In genomic region chr5:122882836-122883235, GRCh38 we compare ENCODE assay signal across 12 cellular contexts. TPM values are rescaled to one million over a fixed set of nuclear protein-coding genes. Genes with fewer than 3 reads are reported as not detected.
DNase-seq lines count a peak whose midpoint lies in the region; ATAC-seq, FAIRE-seq and TF ChIP-seq lines count a peak whose summit lies in the region.
"Had no signal": no experiment of that assay in that cellular context is flagged by ENCODE, and none has a peak within 500 bp of the region (broad histone marks: within the 10 kb centered on the region; RNA-seq: fewer than 3 reads in every experiment).

No MANE protein-coding gene starts in this region.

- intact Hi-C loops in activated CD4-positive, alpha-beta memory T cell treated with anti-CD3 and anti-CD28 coated beads for 36 hours (cut with micrococcal nuclease) = loop anchor here (1.0 to 5.0 kb wide), 3 partner anchors 19 to 701 kb away; partner anchors contain the start of gene SNX24
- intact Hi-C loops in GM12878 (cut with micrococcal nuclease; ENCODE audit: unreplicated experiment) = no loop called here

- no peak overlapping the region for H3K56ac ChIP-seq in H9 (ENCODE audit: insufficient read length, low read depth, low read length)

- H3K4me3 ChIP-seq in GM12878 (no peak overlapping the region), retinal pigment epithelial cell (ENCODE audit: low read length) (no peak overlapping the region)
- H3K4me3 ChIP-seq: SJCRH30, upper lobe of left lung had no signal

- H2BK120ac ChIP-seq in H9 (ENCODE audit: low read depth, low read length, poor library complexity, severe bottlenecking) = no peak overlapping the region

- no peak overlapping the region for H3K18ac ChIP-seq in H9 (ENCODE audit: insufficient read length, low read depth, low read length)

- SMC1A ChIA-PET in GM12878 (lab: Charles Lee; ENCODE audit: uncharacterized antibody, unreplicated experiment) = interaction anchor here (1.3 kb wide), 1 partner anchor 68 kb away, joined by 3 read pairs; no protein-coding TSS in a partner anchor

- in situ Hi-C loops in GM12878 (cut with MboI) = no loop called here

- ATAC-seq in HG03457 (IDR thresholded peaks at IDR 0.05; ENCODE audit: unreplicated experiment) (peak; percentile 46), GM12878 (peak; percentile 61; the same call in 2 of the 3 replicates), GM19397 (IDR thresholded peaks at IDR 0.05; ENCODE audit: unreplicated experiment) (no peak)

- no peak for TF ChIP-seq RAD21 in GM12878 (IDR thresholded peaks at IDR 0.05; ENCODE audit: insufficient read depth, low read depth, low read length)

- TF ChIP-seq CTCF in GM12878 (IDR thresholded peaks at IDR 0.05 in 2 of 3, conservative IDR thresholded peaks at IDR 0.05 in 1 of 3; ENCODE audit: control insufficient read depth in 2 of 3, extremely low read depth in 1 of 3, insufficient read depth in 1 of 3, low read depth in 3 of 3, low read length in 3 of 3) (no peak), retinal pigment epithelial cell (conservative IDR thresholded peaks at IDR 0.05; ENCODE audit: low read depth, low read length) (no peak), H9 (conservative IDR thresholded peaks at IDR 0.05) (no peak)

- no peaks in the 10 kb centered on the region for H3K79me1 ChIP-seq in H9 (ENCODE audit: insufficient read depth, low read depth, low read length, poor library complexity, severe bottlenecking)

- no peak overlapping the region for H3K23ac ChIP-seq in H9 (ENCODE audit: insufficient read length, low read depth, low read length)

- H3K36me3 Mint-ChIP-seq in activated CD4-positive, alpha-beta memory T cell treated with anti-CD3 and anti-CD28 coated beads for 36 hours = no peaks in the 10 kb centered on the region
- no peaks in the 10 kb centered on the region for H3K36me3 Mint-ChIP-seq in activated CD4-positive, alpha-beta memory T cell treated with anti-CD3 and anti-CD28 coated beads, Interleukin-2, amount 10 ng/mL, durations not matched to agents 7 days and 5 days (ENCODE audit: low read depth)
- peaks cover 0 to 7% (median 4%) of the 10 kb centered on the region in 3 experiments; a peak in 6 of 7 replicates for H3K36me3 Mint-ChIP-seq in H9 (ENCODE audit: insufficient read depth in 1 of 3, low read depth in 3 of 3)

- H3K4me2 ChIP-seq in GM12878 (ENCODE audit: control insufficient read depth, insufficient read depth) (no peak overlapping the region), H9 (ENCODE audit: insufficient read depth, insufficient read length, low read length) (no peak overlapping the region)

- H3K4me1 ChIP-seq in GM12878 (ENCODE audit: control insufficient read depth, insufficient read depth, low read length) = no peaks in the 10 kb centered on the region
- H3K4me1 ChIP-seq in H9 (ENCODE audit: insufficient read depth, low read length) = no peaks in the 10 kb centered on the region; the same call in 1 of the 2 replicates
- H3K4me1 ChIP-seq: SJCRH30 had no signal

- BruUV-seq in GM12878 (replicated peaks; lab: Mats Ljungman, UMichigan) = no TSS peak

- H3K4me3 Mint-ChIP-seq in activated CD4-positive, alpha-beta memory T cell treated with anti-CD3 and anti-CD28 coated beads for 36 hours = no peak overlapping the region
- no peak overlapping the region for H3K4me3 Mint-ChIP-seq in activated CD4-positive, alpha-beta memory T cell treated with anti-CD3 and anti-CD28 coated beads, Interleukin-2, amount 10 ng/mL, durations not matched to agents 7 days and 5 days
- no peak overlapping the region for H3K4me3 Mint-ChIP-seq in H9
- H3K4me3 Mint-ChIP-seq: central memory CD8-positive, alpha-beta T cell had no signal

- RAD21 ChIA-PET in GM12878 (lab: Charles Lee; ENCODE audit: unreplicated experiment) = no interaction called here

- WGBS in GM12878 (ENCODE audit: insufficient coverage, insufficient replicate concordance, low lambda C conversion rate, missing lambda C conversion rate) = 0% methylated on average over 3 of the region's 3 CpGs
- no CpG with 5 or more reads among the region's 3 CpGs for WGBS in H9 (ENCODE audit: extremely low coverage, insufficient read length, low lambda C conversion rate)

- no peak for TF ChIP-seq POLR2A in GM12878 (IDR thresholded peaks at IDR 0.05; ENCODE audit: low read depth, low read length)

- no peak overlapping the region for H4K8ac ChIP-seq in H9 (replicated peaks; ENCODE audit: insufficient read length, low read depth, low read length)

- H3K9ac ChIP-seq in GM12878 (ENCODE audit: control insufficient read depth, insufficient read depth, low read length) (no peak overlapping the region), H9 (ENCODE audit: extremely low read depth, insufficient read length, low read length) (no peak overlapping the region)

- no peak overlapping the region for H2BK12ac ChIP-seq in H9 (ENCODE audit: insufficient read length, low read depth, low read length)

- H3K9me3 ChIP-seq in GM12878 (replicated peaks; ENCODE audit: control insufficient read depth, insufficient read depth, low read length) = no peaks in the 10 kb centered on the region; the same call in 2 of the 3 replicates
- no peaks in the 10 kb centered on the region for H3K9me3 ChIP-seq in H9 (ENCODE audit: control insufficient read depth, low read depth, low read length)
- H3K9me3 ChIP-seq: SJCRH30, upper lobe of left lung had no signal

- H3K14ac ChIP-seq in H9 (ENCODE audit: insufficient read depth, low read length) = no peak overlapping the region

- H3K27ac Mint-ChIP-seq in activated CD4-positive, alpha-beta memory T cell treated with anti-CD3 and anti-CD28 coated beads for 36 hours = no peak overlapping the region
- H3K27ac Mint-ChIP-seq in activated CD4-positive, alpha-beta memory T cell treated with anti-CD3 and anti-CD28 coated beads, Interleukin-2, amount 10 ng/mL, durations not matched to agents 7 days and 5 days = no peak overlapping the region
- no peak overlapping the region for H3K27ac Mint-ChIP-seq in H9

- H3K36me3 ChIP-seq in GM12878 (ENCODE audit: control insufficient read depth in 2 of 2, insufficient read depth in 2 of 2, low read length in 1 of 2) = no peaks in the 10 kb centered on the region
- H3K36me3 ChIP-seq: SJCRH30, upper lobe of left lung had no signal

- H3K27ac ChIP-seq in GM12878 (ENCODE audit: control insufficient read depth, insufficient read depth) = no peak overlapping the region
- H3K27ac ChIP-seq in H9 (ENCODE audit: insufficient read length, low read depth, low read length) = no peak overlapping the region
- H3K27ac ChIP-seq: SJCRH30, upper lobe of left lung had no signal

- H2BK15ac ChIP-seq in H9 (ENCODE audit: low read depth, low read length) = no peak overlapping the region

- H3K4me1 Mint-ChIP-seq in activated CD4-positive, alpha-beta memory T cell treated with anti-CD3 and anti-CD28 coated beads for 36 hours (ENCODE audit: low read depth) = peaks cover 5% of the 10 kb centered on the region
- H3K4me1 Mint-ChIP-seq in activated CD4-positive, alpha-beta memory T cell treated with anti-CD3 and anti-CD28 coated beads, Interleukin-2, amount 10 ng/mL, durations not matched to agents 7 days and 5 days = peaks cover 7% of the 10 kb centered on the region
- peaks cover 17 to 19% of the 10 kb centered on the region in 2 experiments for H3K4me1 Mint-ChIP-seq in H9
- H3K4me1 Mint-ChIP-seq: central memory CD8-positive, alpha-beta T cell had no signal

- CTCF ChIA-PET in activated CD4-positive, alpha-beta memory T cell treated with anti-CD3 and anti-CD28 coated beads for 36 hours (lab: Charles Lee) = interaction anchor here (0.6 to 1.1 kb wide), 3 partner anchors 24 to 541 kb away, joined by 3 to 4 read pairs (median 3); no protein-coding TSS in a partner anchor
- CTCF ChIA-PET in activated CD4-positive, alpha-beta memory T cell treated with anti-CD3 and anti-CD28 coated beads, Interleukin-2, amount 10 ng/mL, durations not matched to agents 7 days and 5 days (lab: Charles Lee) = interaction anchor here (0.9 kb wide), 1 partner anchor 38 kb away, joined by 3 read pairs; no protein-coding TSS in a partner anchor
- CTCF ChIA-PET in GM12878 (lab: Yijun Ruan, JAX) = no interaction called here

- H3K27me3 Mint-ChIP-seq in activated CD4-positive, alpha-beta memory T cell treated with anti-CD3 and anti-CD28 coated beads for 36 hours = no peaks in the 10 kb centered on the region
- no peaks in the 10 kb centered on the region for H3K27me3 Mint-ChIP-seq in activated CD4-positive, alpha-beta memory T cell treated with anti-CD3 and anti-CD28 coated beads, Interleukin-2, amount 10 ng/mL, durations not matched to agents 7 days and 5 days
- H3K27me3 Mint-ChIP-seq in H9 (ENCODE audit: low read depth) = no peaks in the 10 kb centered on the region
- H3K27me3 Mint-ChIP-seq: central memory CD8-positive, alpha-beta T cell had no signal

- H4K20me1 ChIP-seq in GM12878 (ENCODE audit: control insufficient read depth, insufficient read depth) (no peaks in the 10 kb centered on the region), H9 (ENCODE audit: control insufficient read depth, insufficient read depth, insufficient read length) (no peaks in the 10 kb centered on the region)

- no peak for TF ChIP-seq EP300 in GM12878 (IDR thresholded peaks at IDR 0.05; ENCODE audit: borderline replicate concordance in 1 of 2, control insufficient read depth in 1 of 2, low read depth in 2 of 2, low read length in 2 of 2)

- H2BK5ac ChIP-seq in H9 (ENCODE audit: insufficient read length, low read length) = no peak overlapping the region

- no peak for FAIRE-seq in GM12878 (lab: Jason Lieb, UNC)
- FAIRE-seq in urothelium cell line (lab: Jason Lieb, UNC) = no peak

- H3K79me2 ChIP-seq in GM12878 (ENCODE audit: control insufficient read depth, insufficient read depth, low read length) (no peaks in the 10 kb centered on the region), H9 (ENCODE audit: insufficient read depth, low read length) (no peaks in the 10 kb centered on the region)

- H3K27me3 ChIP-seq in GM12878 (replicated peaks in 1 of 2; ENCODE audit: control insufficient read depth in 2 of 2, insufficient read depth in 2 of 2, low read length in 1 of 2) (no peaks in the 10 kb centered on the region), H9 (ENCODE audit: insufficient read depth, low read length) (no peaks in the 10 kb centered on the region)
- H3K27me3 ChIP-seq: SJCRH30, upper lobe of left lung had no signal

- no peak overlapping the region for H4K91ac ChIP-seq in H9 (ENCODE audit: insufficient read length, low read depth, low read length)

- POLR2A ChIA-PET in activated CD4-positive, alpha-beta memory T cell treated with anti-CD3 and anti-CD28 coated beads for 36 hours (lab: Charles Lee) = interaction anchor here (0.6 to 1.0 kb wide), 2 partner anchors 18 to 127 kb away, joined by 5 to 6 read pairs; no protein-coding TSS in a partner anchor
- POLR2A ChIA-PET in activated CD4-positive, alpha-beta memory T cell treated with anti-CD3 and anti-CD28 coated beads, Interleukin-2, amount 10 ng/mL, durations not matched to agents 7 days and 5 days (lab: Charles Lee) = no interaction called here
- POLR2A ChIA-PET in GM12878 (lab: Charles Lee) = no interaction called here

- no peak overlapping the region for H3T11ph ChIP-seq in H9 (ENCODE audit: low read length)

- H2AFZ ChIP-seq in GM12878 (ENCODE audit: control insufficient read depth, low read depth, low read length) (peak overlapping the region; percentile 6; the same call in 1 of the 2 replicates), H9 (ENCODE audit: low read length) (no peak overlapping the region)

- H2BK20ac ChIP-seq in H9 (ENCODE audit: low read depth, low read length, poor library complexity, severe bottlenecking) = no peak overlapping the region

- H3K4ac ChIP-seq in H9 (ENCODE audit: low read depth, low read length) = no peak overlapping the region

- H4K5ac ChIP-seq in H9 (ENCODE audit: insufficient read length, low read depth, low read length) = no peak overlapping the region

- no peaks in the 10 kb centered on the region for H3K23me2 ChIP-seq in H9 (ENCODE audit: insufficient read length, low read depth, low read length, poor library complexity, severe bottlenecking)

- peaks cover 3% of the 10 kb centered on the region for H3K9me3 Mint-ChIP-seq in activated CD4-positive, alpha-beta memory T cell treated with anti-CD3 and anti-CD28 coated beads for 36 hours
- H3K9me3 Mint-ChIP-seq in activated CD4-positive, alpha-beta memory T cell treated with anti-CD3 and anti-CD28 coated beads, Interleukin-2, amount 10 ng/mL, durations not matched to agents 7 days and 5 days = no peaks in the 10 kb centered on the region
- peaks cover 0 to 4% of the 10 kb centered on the region in 2 experiments; a peak in 3 of 5 replicates for H3K9me3 Mint-ChIP-seq in H9
- H3K9me3 Mint-ChIP-seq: central memory CD8-positive, alpha-beta T cell had no signal

- H2AK5ac ChIP-seq in H9 (ENCODE audit: insufficient read length, low read length) = no peak overlapping the region

- DNase-seq in activated CD4-positive, alpha-beta memory T cell treated with anti-CD3 and anti-CD28 coated beads for 36 hours = peak; percentile 38
- no peak for DNase-seq in activated CD4-positive, alpha-beta memory T cell treated with anti-CD3 and anti-CD28 coated beads, Interleukin-2, amount 10 ng/mL, durations not matched to agents 7 days and 5 days
- DNase-seq in GM12878 (ENCODE audit: low read depth, low spot score) (no peak), retinal pigment epithelial cell (ENCODE audit: low read depth) (peak; percentile 6), H9 (no peak), urothelium cell line (ENCODE audit: low spot score) (no peak)
- DNase-seq: NCI-H2029 treated with DMSO at 0.1 percent for 48 hours, SJCRH30, upper lobe of left lung had no signal

RNA-seq across cellular contexts. Expression of gene SNX24, which starts 37.4 kb away (rescaled TPM):
- total RNA-seq in activated CD4-positive, alpha-beta memory T cell treated with anti-CD3 and anti-CD28 coated beads for 36 hours = 1 to 10 TPM; 6.4 to 7.5 TPM
- total RNA-seq in activated CD4-positive, alpha-beta memory T cell treated with anti-CD3 and anti-CD28 coated beads, Interleukin-2, amount 10 ng/mL, durations not matched to agents 7 days and 5 days = 1 to 10 TPM; 8.8 to 9.2 TPM
- not detected in 2 replicates for total RNA-seq in GM12878 (2013; cell fraction: nucleolus; rRNA removed)
- total RNA-seq in GM12878 (2014; rRNA removed) (3.5 and 3.8 TPM in 2 replicates), GM12878 (2014; rRNA removed; fragmentation: Illumina TruSeq; extraction: Trizol) (2.9 and 4.4 TPM in 2 replicates), GM12878 (2021) (2.7 and 5.0 TPM in 2 replicates), H9 (2021) (13.0 and 13.9 TPM in 2 replicates)
- polyA plus RNA-seq in GM12878 (2011; ENCODE audit: low read depth) = 9.1 TPM
- polyA plus RNA-seq in GM12878 (2011; rRNA removed) (0.12 and 0.15 TPM in 2 replicates), GM12878 (2014; fragmentation: Illumina TruSeq; extraction: Trizol) (6.6 and 11.6 TPM in 2 replicates), GM12878 (2014; fragmentation: Nextera tagmentation; extraction: Ambion mirVana) (1 to 10 TPM; 4.4 to 4.5 TPM), GM12878 (2014; rRNA removed) (2.7 and 3.4 TPM in 2 replicates), GM12878 (2016; fragmentation: Nextera tagmentation; extraction: Ambion mirVana) (1 to 10 TPM; 1.2 to 2.1 TPM)
- polyA plus RNA-seq in GM12878 (2011; cell fraction: cytosol; rRNA removed) = 0.07 and 0.15 TPM in 2 replicates
- polyA plus RNA-seq in GM12878 (2011; cell fraction: nucleus; rRNA removed) = 0.18 and 0.31 TPM in 2 replicates
- 2.3 and 2.9 TPM in 2 replicates for polyA plus RNA-seq in GM12878 (2012)
- polyA minus RNA-seq in GM12878 (2011; rRNA and poly(A)+ RNA removed) = not detected in 2 replicates
- not detected in 2 replicates for polyA minus RNA-seq in GM12878 (2011; cell fraction: cytosol; rRNA and poly(A)+ RNA removed)
- polyA minus RNA-seq in GM12878 (2011; cell fraction: nucleus; rRNA and poly(A)+ RNA removed) = not detected in 2 replicates

Comparison
In these comparisons a context has a peak if more than half of its experiments do, and no peak if none do; other contexts are left out.
1. DNase-seq: peak in activated CD4-positive, alpha-beta memory T cell treated with anti-CD3 and anti-CD28 coated beads for 36 hours (single experiment) and retinal pigment epithelial cell (single experiment); none in activated CD4-positive, alpha-beta memory T cell treated with anti-CD3 and anti-CD28 coated beads, Interleukin-2, amount 10 ng/mL, durations not matched to agents 7 days and 5 days (single experiment), GM12878 (single experiment), H9 (single experiment) and urothelium cell line (single experiment).